21 cellular contexts compared by ENCODE assay signal in the genomic region with DNA sequence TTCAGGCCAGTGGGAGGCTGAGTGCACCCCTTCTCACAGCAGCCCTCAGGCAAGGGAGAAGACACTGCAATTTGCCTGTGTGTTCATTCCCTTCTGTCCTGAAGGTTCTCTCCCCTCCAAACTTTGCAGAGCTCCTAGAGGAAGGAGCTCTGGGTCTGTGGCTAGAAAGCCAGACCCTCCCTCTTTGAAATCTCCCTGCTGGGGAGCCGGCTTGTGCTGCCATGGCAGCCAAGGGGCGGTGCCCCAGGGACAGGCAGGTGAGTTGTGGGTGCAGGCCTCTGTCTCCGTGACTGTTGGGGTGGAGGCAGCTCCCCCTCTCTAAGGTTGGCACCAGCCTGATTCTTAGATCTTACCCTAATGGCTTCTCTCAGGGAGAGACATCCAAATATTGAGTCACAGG. TPM values are rescaled to one million over a fixed set of nuclear protein-coding genes. Genes with fewer than 3 reads are reported as not detected.
DNase-seq lines count a peak whose midpoint lies in the region; ATAC-seq, FAIRE-seq and TF ChIP-seq lines count a peak whose summit lies in the region.
"Had no signal": no experiment of that assay in that cellular context is flagged by ENCODE, and none has a peak within 500 bp of the region (broad histone marks: within the 10 kb centered on the region; RNA-seq: fewer than 3 reads in every experiment).

No MANE protein-coding gene starts in this region.

- TF ChIP-seq CTCF in Panc1 (IDR thresholded peaks at IDR 0.05) = no peak
- no peak for TF ChIP-seq CTCF in K562 (IDR thresholded peaks at IDR 0.05 in 2 of 3, conservative IDR thresholded peaks at IDR 0.05 in 1 of 3; ENCODE audit: insufficient read depth in 2 of 3, low read depth in 1 of 3, low read length in 3 of 3)
- TF ChIP-seq CTCF in omental fat pad (IDR thresholded peaks at IDR 0.05) = no peak

- H2AFZ ChIP-seq in K562 (ENCODE audit: low read depth, low read length) = no peak overlapping the region

- WGBS in K562 (ENCODE audit: insufficient coverage, low coverage, missing lambda C conversion rate) = 4% methylated on average over 3 of the region's 3 CpGs

- no peak for DNase-seq in activated CD4-positive, alpha-beta T cell treated with anti-CD3 and anti-CD28 coated beads, Interleukin-2, amount 10 ng/mL, durations not matched to agents 7 days and 5 days
- no peak for DNase-seq in activated CD4-positive, alpha-beta T cell treated with anti-CD3 and anti-CD28 coated beads for 4 hours
- no peak for DNase-seq in Panc1 (ENCODE audit: low read depth, low spot score)
- no peak for DNase-seq in K562 (ENCODE audit: extremely low read depth in 1 of 4, low spot score in 3 of 4)
- no peak for DNase-seq in omental fat pad (ENCODE audit: low spot score)
- no peak for DNase-seq in hypothalamus (lab: John Stamatoyannopoulos, UW)
- no peak for DNase-seq in DMS79 treated with DMSO at 0.1 percent for 48 hours (lab: John Stamatoyannopoulos, UW)
- no peak for DNase-seq in epidermal melanocyte (ENCODE audit: insufficient read length, low spot score)
- DNase-seq: AML-193, DMS79, HCEC 1CT, KBM-7, NCI-H1105 treated with DMSO at 0.1 percent for 48 hours, NCI-H1694, NCI-H510A, NCI-H82, RPMI8226, SHP77 treated with DMSO at 0.1 percent for 48 hours had no signal

- in situ Hi-C loops in Panc1 (cut with HindIII; ENCODE audit: low pct_unique_long_range_greater_than_20kb, low sequenced_read_pairs) (no loop called here), K562 (cut with MboI) (no loop called here)

- TF ChIP-seq RAD21 in K562 (CRISPR knock-in tag; conservative IDR thresholded peaks at IDR 0.05 in 1 of 2, IDR thresholded peaks at IDR 0.05 in 1 of 2) = no peak

- no peak overlapping the region for H3K4me3 ChIP-seq in Panc1 (ENCODE audit: low read depth in 2 of 2, low read length in 2 of 2)
- H3K4me3 ChIP-seq in K562 = no peak overlapping the region

- 0 out of 2 replicates have a peak, but pooled peaks have one; percentile 20 for ATAC-seq in Panc1
- no peak for ATAC-seq in K562
- peak; percentile 46 for ATAC-seq in omental fat pad (ENCODE audit: low FRiP score)

- no peak overlapping the region for H3K4me3 Mint-ChIP-seq in activated CD4-positive, alpha-beta T cell treated with anti-CD3 and anti-CD28 coated beads, Interleukin-2, amount 10 ng/mL, durations not matched to agents 7 days and 5 days
- H3K4me3 Mint-ChIP-seq: CD14-positive monocyte had no signal

- H4K20me1 ChIP-seq in K562 (replicated peaks; ENCODE audit: control insufficient read depth, insufficient read depth, low read length) = 0 out of 2 replicates have a peak, but pooled peaks cover 2% of the 10 kb centered on the region

- H3K79me2 ChIP-seq in K562 (ENCODE audit: control insufficient read depth, insufficient read depth, low read length) = no peaks in the 10 kb centered on the region

- intact Hi-C loops in Panc1 (cut with micrococcal nuclease; ENCODE audit: unreplicated experiment) = no loop called here
- intact Hi-C loops in K562 (cut with micrococcal nuclease) = no loop called here

- no peak for FAIRE-seq in K562 (lab: Jason Lieb, UNC)
- FAIRE-seq: G401.6 had no signal

- peaks cover 7% of the 10 kb centered on the region for H3K4me1 Mint-ChIP-seq in activated CD4-positive, alpha-beta T cell treated with anti-CD3 and anti-CD28 coated beads, Interleukin-2, amount 10 ng/mL, durations not matched to agents 7 days and 5 days
- H3K4me1 Mint-ChIP-seq: CD14-positive monocyte had no signal

- H3K9me3 ChIP-seq in Panc1 (ENCODE audit: control insufficient read depth, insufficient read depth, low read depth, low read length) = no peaks in the 10 kb centered on the region
- no peaks in the 10 kb centered on the region for H3K9me3 ChIP-seq in K562 (replicated peaks; ENCODE audit: control insufficient read depth, insufficient read depth, low read depth, low read length)

- no peak for TF ChIP-seq EP300 in K562 (IDR thresholded peaks at IDR 0.05; ENCODE audit: low read length)

- H3K27me3 ChIP-seq in Panc1 (ENCODE audit: control insufficient read depth, insufficient read depth, low read length) (peaks cover 11% of the 10 kb centered on the region), K562 (ENCODE audit: control insufficient read depth in 2 of 2, insufficient read depth in 2 of 2, low read length in 2 of 2) (peaks cover 0 to 13% of the 10 kb centered on the region in 2 experiments; a peak in 2 of 5 replicates)

- H3K9me1 ChIP-seq in K562 (ENCODE audit: control insufficient read depth, insufficient read depth, low read length) = no peaks in the 10 kb centered on the region

- BruUV-seq in Panc1 (replicated peaks; lab: Mats Ljungman, UMichigan) (no TSS peak), K562 (replicated peaks; lab: Mats Ljungman, UMichigan) (no TSS peak)

- no peaks in the 10 kb centered on the region for H3K9me3 Mint-ChIP-seq in activated CD4-positive, alpha-beta T cell treated with anti-CD3 and anti-CD28 coated beads, Interleukin-2, amount 10 ng/mL, durations not matched to agents 7 days and 5 days
- H3K9me3 Mint-ChIP-seq: CD14-positive monocyte had no signal

- H3K9ac ChIP-seq in K562 (ENCODE audit: insufficient read depth in 1 of 2, low read depth in 2 of 2, low read length in 2 of 2) = no peak overlapping the region

- no peak overlapping the region for H3K4me2 ChIP-seq in K562 (ENCODE audit: insufficient read depth, low read length)

- no peak overlapping the region for H3K27ac ChIP-seq in Panc1 (ENCODE audit: low read length)
- H3K27ac ChIP-seq in K562 (ENCODE audit: extremely low read depth, low read depth, low read length) = no peak overlapping the region
- H3K27ac ChIP-seq: 22Rv1 had no signal

- peaks cover 12% of the 10 kb centered on the region for H3K36me3 Mint-ChIP-seq in activated CD4-positive, alpha-beta T cell treated with anti-CD3 and anti-CD28 coated beads, Interleukin-2, amount 10 ng/mL, durations not matched to agents 7 days and 5 days (ENCODE audit: low read depth)

- H3K27me3 Mint-ChIP-seq in activated CD4-positive, alpha-beta T cell treated with anti-CD3 and anti-CD28 coated beads, Interleukin-2, amount 10 ng/mL, durations not matched to agents 7 days and 5 days = no peaks in the 10 kb centered on the region

- H3K4me1 ChIP-seq in Panc1 (ENCODE audit: control insufficient read depth, insufficient read depth, low read length) (no peaks in the 10 kb centered on the region), K562 (replicated peaks in 1 of 2; ENCODE audit: control insufficient read depth in 2 of 2, insufficient read depth in 2 of 2, low read length in 2 of 2) (peaks cover 6% of the 10 kb centered on the region in 2 experiments; a peak in 3 of 5 replicates)

- peak overlapping the region; percentile 54 for H3K27ac Mint-ChIP-seq in activated CD4-positive, alpha-beta T cell treated with anti-CD3 and anti-CD28 coated beads, Interleukin-2, amount 10 ng/mL, durations not matched to agents 7 days and 5 days

- CTCF ChIA-PET in activated CD4-positive, alpha-beta T cell treated with anti-CD3 and anti-CD28 coated beads, Interleukin-2, amount 10 ng/mL, durations not matched to agents 7 days and 5 days (lab: Charles Lee) = no interaction called here
- CTCF ChIA-PET in Panc1 (lab: Charles Lee) = no interaction called here
- CTCF ChIA-PET in K562 (lab: Yijun Ruan, JAX; ENCODE audit: low intra/inter-chr PET ratio) = no interaction called here

- H3K36me3 ChIP-seq in Panc1 (ENCODE audit: control insufficient read depth, insufficient read depth, low read length) = no peaks in the 10 kb centered on the region
- no peaks in the 10 kb centered on the region for H3K36me3 ChIP-seq in K562 (ENCODE audit: control insufficient read depth, insufficient read depth, low read length)

- no peak for TF ChIP-seq POLR2A in K562 (conservative IDR thresholded peaks at IDR 0.05)

- POLR2A ChIA-PET in activated CD4-positive, alpha-beta T cell treated with anti-CD3 and anti-CD28 coated beads, Interleukin-2, amount 10 ng/mL, durations not matched to agents 7 days and 5 days (lab: Charles Lee) = no interaction called here
- POLR2A ChIA-PET in Panc1 (lab: Charles Lee) (no interaction called here), K562 (lab: Yijun Ruan, JAX) (interaction anchor here (0.9 kb wide), 1 partner anchor 66 kb away, joined by 3 read pairs; no protein-coding TSS in a partner anchor)

TF ChIP-seq in K562, 482 proteins besides CTCF, POLR2A, EP300 and RAD21:
- no peak for TF ChIP-seq TOE1 (IDR thresholded peaks at IDR 0.05; ENCODE audit: borderline replicate concordance)
- TF ChIP-seq TOE1 (CRISPR knock-in tag; IDR thresholded peaks at IDR 0.05; ENCODE audit: borderline replicate concordance, low read depth) = no peak
- peak; percentile 16; the same call in 1 of the 2 replicates for TF ChIP-seq RFX1 (IDR thresholded peaks at IDR 0.05)

RNA-seq across cellular contexts. Expression of a gene that starts 53.0 kb away (rescaled TPM):
- not detected for total RNA-seq in activated CD4-positive, alpha-beta T cell treated with anti-CD3 and anti-CD28 coated beads, Interleukin-2, amount 10 ng/mL, durations not matched to agents 7 days and 5 days
- total RNA-seq in Panc1 (2021; ENCODE audit: unreplicated experiment) = 1.5 TPM
- 2.7 TPM for polyA plus RNA-seq in Panc1 (2012; ENCODE audit: insufficient read length)
- not detected in 2 replicates for total RNA-seq in K562 (2011; cell fraction: chromatin; rRNA removed; ENCODE audit: low replicate concordance)
- not detected in 2 replicates for total RNA-seq in K562 (2011; cell fraction: nucleolus; rRNA removed)
- not detected in 2 replicates for total RNA-seq in K562 (2011; cell fraction: nucleoplasm; rRNA removed)
- total RNA-seq in K562 (2014; rRNA removed) = not detected in 2 replicates
- total RNA-seq in K562 (2014; rRNA removed; fragmentation: Illumina TruSeq; extraction: Trizol) = not detected in 2 replicates
- not detected in 2 replicates for total RNA-seq in K562 (2015; rRNA removed; fragmentation: Illumina TruSeq; extraction: Trizol)
- not detected in 2 replicates for total RNA-seq in K562 (2021)
- not detected in 2 replicates for polyA plus RNA-seq in K562 (2011; rRNA removed)
- polyA plus RNA-seq in K562 (2011; cell fraction: cytosol; rRNA removed) = not detected in 2 replicates
- not detected in 2 replicates for polyA plus RNA-seq in K562 (2011; cell fraction: nucleus; rRNA removed)
- polyA plus RNA-seq in K562 (2012) = not detected in 2 replicates
- not detected in 2 replicates for polyA plus RNA-seq in K562 (2014; fragmentation: Illumina TruSeq; extraction: Trizol)
- not detected for polyA plus RNA-seq in K562 (2014; fragmentation: Nextera tagmentation; extraction: Ambion mirVana)
- not detected in 2 replicates for polyA plus RNA-seq in K562 (2014; rRNA removed)
- polyA minus RNA-seq in K562 (2011; rRNA and poly(A)+ RNA removed) = not detected in 2 replicates
- polyA minus RNA-seq in K562 (2011; cell fraction: cytosol; rRNA and poly(A)+ RNA removed) = not detected in 2 replicates
- polyA minus RNA-seq in K562 (2011; cell fraction: nucleus; rRNA and poly(A)+ RNA removed) = not detected in 2 replicates
- total RNA-seq in omental fat pad = 10 to 100 TPM; 12.5 to 27.2 (median 16.8) TPM
